16 cellular contexts compared by ENCODE assay signal in genomic region chr11:10568486-10568941, GRCh38. TPM values are rescaled to one million over a fixed set of nuclear protein-coding genes. Genes with fewer than 3 reads are reported as not detected.
A peak's percentile ranks its signal among the peaks of the same experiment; 100 is the strongest.
DNase-seq lines count a peak whose midpoint lies in the region; ATAC-seq, FAIRE-seq and TF ChIP-seq lines count a peak whose summit lies in the region.
"Had no signal": no experiment of that assay in that cellular context is flagged by ENCODE, and none has a peak within 500 bp of the region (broad histone marks: within the 10 kb centered on the region; RNA-seq: fewer than 3 reads in every experiment).

LYVE1 (minus strand) TSS chr11:10568665; CDS start chr11:10568532, 133 bp downstream.

- ATAC-seq in gastrocnemius medialis: peak; percentile 29 to 61
- ATAC-seq: A549, Panc1 had no signal

- POLR2A ChIA-PET in HEK293 (lab: Yijun Ruan, JAX) (no interaction called here), endothelial cell of umbilical vein (lab: Charles Lee) (interaction anchor here (0.7 kb wide), 1 partner anchor 12 kb away, joined by 4 read pairs; no protein-coding TSS in a partner anchor)

- H3K4me1 ChIP-seq in HEK293 (ENCODE audit: control insufficient read depth, insufficient read depth, low read length) (no peaks in the 10 kb centered on the region), endothelial cell of umbilical vein (ENCODE audit: control insufficient read depth, extremely low read depth, insufficient read depth, low read length) (peaks cover 13% of the 10 kb centered on the region), liver (ENCODE audit: control insufficient read depth in 4 of 4, insufficient read depth in 4 of 4, low read length in 3 of 4) (no peaks in the 10 kb centered on the region), gastrocnemius medialis (peaks cover 18 to 24% of the 10 kb centered on the region in 2 donors)
- H3K4me1 ChIP-seq: A549 had no signal

- no peak for TF ChIP-seq POLR2A in endothelial cell of umbilical vein (IDR thresholded peaks at IDR 0.05; ENCODE audit: low read depth, low read length)
- no peak for TF ChIP-seq POLR2A in gastrocnemius medialis (IDR thresholded peaks at IDR 0.05)

- no peaks in the 10 kb centered on the region for H3K9me1 ChIP-seq in endothelial cell of umbilical vein (replicated peaks; ENCODE audit: control insufficient read depth, extremely low read depth, insufficient read depth, low read length)

- peak within 1 kb of the TSS; percentile 83 for H2AFZ ChIP-seq in endothelial cell of umbilical vein (ENCODE audit: low read depth, low read length)

- H3K9me3 ChIP-seq in HEK293 (ENCODE audit: control insufficient read depth, insufficient read depth, low read depth, low read length) (no peaks in the 10 kb centered on the region), endothelial cell of umbilical vein (replicated peaks; ENCODE audit: control insufficient read depth, insufficient read depth, low read length) (no peaks in the 10 kb centered on the region), liver (ENCODE audit: control insufficient read depth in 4 of 4, low read length in 3 of 4) (no peaks in the 10 kb centered on the region), gastrocnemius medialis (no peaks in the 10 kb centered on the region)
- H3K9me3 ChIP-seq: A549 had no signal

- intact Hi-C loops in endothelial cell of umbilical vein (cut with micrococcal nuclease) (no loop called here), gastrocnemius medialis (cut with DNase I; ENCODE audit: low total_unique reads) (no loop called here)

- TF ChIP-seq CTCF in HEK293 (tag by site-specific recombination; IDR thresholded peaks at IDR 0.05) (no peak), endothelial cell of umbilical vein (IDR thresholded peaks at IDR 0.05; ENCODE audit: extremely low read depth in 1 of 2, insufficient read depth in 1 of 2, low read depth in 1 of 2, low read length in 2 of 2) (no peak), liver (IDR thresholded peaks at IDR 0.05; ENCODE audit: low read depth, low read length, missing input control) (no peak), gastrocnemius medialis (IDR thresholded peaks at IDR 0.05 in 4 of 5, conservative IDR thresholded peaks at IDR 0.05 in 1 of 5) (no peak)

- 64% methylated on average over 7 of the region's 7 CpGs for WGBS in liver

- in situ Hi-C loops in gastrocnemius medialis (cut with MboI; ENCODE audit: low sequenced_read_pairs in 4 of 4): no loop called here

- FAIRE-seq in endothelial cell of umbilical vein (lab: Jason Lieb, UNC): peak; percentile 76
- FAIRE-seq: A549, GM12891 had no signal

- peak in 1 of 2 donors; percentile 42 for TF ChIP-seq RAD21 in liver (IDR thresholded peaks at IDR 0.05)

- H3K4me2 ChIP-seq in endothelial cell of umbilical vein (ENCODE audit: insufficient read depth, low read length): no peak within 1 kb of the TSS
- H3K4me2 ChIP-seq: A549 had no signal

- H3K36me3 ChIP-seq in HEK293 (ENCODE audit: control insufficient read depth in 2 of 2, insufficient read depth in 1 of 2, low read length in 2 of 2) (no peaks in the 10 kb centered on the region), endothelial cell of umbilical vein (ENCODE audit: control insufficient read depth in 2 of 2, extremely low read depth in 1 of 2, insufficient read depth in 2 of 2, low read length in 2 of 2) (no peaks in the 10 kb centered on the region), liver (ENCODE audit: control insufficient read depth in 4 of 4, insufficient read depth in 3 of 4, low read depth in 1 of 4, low read length in 3 of 4) (no peaks in the 10 kb centered on the region), gastrocnemius medialis (no peaks in the 10 kb centered on the region)
- H3K36me3 ChIP-seq: WERI-Rb-1 had no signal

- H3K27ac ChIP-seq in HEK293 (ENCODE audit: extremely low read depth, low read depth, low read length): no peak within 1 kb of the TSS
- no peak within 1 kb of the TSS for H3K27ac ChIP-seq in endothelial cell of umbilical vein (ENCODE audit: insufficient read depth, low read depth, low read length)
- H3K27ac ChIP-seq in liver (ENCODE audit: low read depth in 1 of 2, low read length in 2 of 2): peak within 1 kb of the TSS; percentile 36 to 45
- H3K27ac ChIP-seq in gastrocnemius medialis: peak within 1 kb of the TSS; percentile 32 to 67 (median 58)
- H3K27ac ChIP-seq: A549, WERI-Rb-1 had no signal

- peak; percentile 93 for DNase-seq in endothelial cell of umbilical vein (ENCODE audit: low read depth, low spot score)
- peak; percentile 33 to 40 for DNase-seq in gastrocnemius medialis
- DNase-seq in COLO668 (lab: John Stamatoyannopoulos, UW; ENCODE audit: unreplicated experiment): no peak
- no peak for DNase-seq in iPS-NIHi7 (ENCODE audit: extremely low spot score)
- no peak for DNase-seq in HT-29 (ENCODE audit: low spot score)
- DNase-seq in NCI-H2029 (lab: John Stamatoyannopoulos, UW): no peak
- DNase-seq: activated T-cell treated with anti-CD3 and anti-CD28 coated beads for 4 hours; DMS153; stimulated activated CD4-positive, alpha-beta T cell treated with anti-CD3 and anti-CD28 coated beads, Interleukin-15, amount 100 ng/mL, for 24 hours; WERI-Rb-1 had no signal

- H3K27me3 ChIP-seq in endothelial cell of umbilical vein (ENCODE audit: control insufficient read depth in 2 of 2, insufficient read depth in 2 of 2, low read length in 2 of 2) (no peaks in the 10 kb centered on the region), liver (ENCODE audit: control insufficient read depth in 4 of 4, insufficient read depth in 4 of 4, low read length in 3 of 4) (peaks cover 0 to 2% (median 0%) of the 10 kb centered on the region in 4 donors), gastrocnemius medialis (no peaks in the 10 kb centered on the region)

- no TSS peak for BruUV-seq in endothelial cell of umbilical vein (replicated peaks; lab: Mats Ljungman, UMichigan)

- H3K4me3 ChIP-seq in HEK293 (ENCODE audit: low read depth, low read length) (no peak within 1 kb of the TSS), endothelial cell of umbilical vein (replicated peaks in 1 of 3; ENCODE audit: insufficient read depth in 1 of 3, low read depth in 1 of 3, low read length in 3 of 3) (no peak within 1 kb of the TSS), liver (ENCODE audit: low read depth in 1 of 3, low read length in 3 of 3) (peak within 1 kb of the TSS in 2 of 3 donors; percentile 9 to 24), gastrocnemius medialis (peak within 1 kb of the TSS in 2 of 4 donors; percentile 10 to 28)
- H3K4me3 ChIP-seq: A549 had no signal

- dilution Hi-C loops in endothelial cell of umbilical vein (cut with MboI; ENCODE audit: extremely low pct_ligation_motif_present, low sequenced_read_pairs): no loop called here

- H4K20me1 ChIP-seq in endothelial cell of umbilical vein (replicated peaks; ENCODE audit: control insufficient read depth, extremely low read depth, insufficient read depth, low read length): no peaks in the 10 kb centered on the region

- CTCF ChIA-PET in HEK293 (lab: Yijun Ruan, JAX) (no interaction called here), endothelial cell of umbilical vein (lab: Charles Lee) (interaction anchor here (0.7 to 3.1 kb wide), 5 partner anchors 12 to 85 kb away, joined by 3 to 14 read pairs (median 4); partner anchors contain the start of gene RNF141)

- no peaks in the 10 kb centered on the region for H3K79me2 ChIP-seq in endothelial cell of umbilical vein (ENCODE audit: control insufficient read depth, insufficient read depth, low read length)

- H3K9ac ChIP-seq in endothelial cell of umbilical vein (replicated peaks; ENCODE audit: extremely low read depth, insufficient read depth, low read length): no peak within 1 kb of the TSS
- H3K9ac ChIP-seq in liver (ENCODE audit: low read depth in 1 of 2, low read length in 2 of 2): peak within 1 kb of the TSS; percentile 1 to 39

TF ChIP-seq in HEK293, 187 proteins besides CTCF, POLR2A, EP300 and RAD21:
- TF ChIP-seq ZNF501 (tag by site-specific recombination; IDR thresholded peaks at IDR 0.05) (no peak), ZNF677 (tag by site-specific recombination; IDR thresholded peaks at IDR 0.05) (no peak), ZIC2 (tag by site-specific recombination; IDR thresholded peaks at IDR 0.05) (0 out of 2 replicates have a peak, but pooled peaks have one; percentile 42), ZNF768 (tag by site-specific recombination; IDR thresholded peaks at IDR 0.05) (no peak), ZNF530 (tag by site-specific recombination; IDR thresholded peaks at IDR 0.05; ENCODE audit: low read depth) (no peak)

TF ChIP-seq in endothelial cell of umbilical vein, 7 proteins besides CTCF, POLR2A, EP300 and RAD21 (continues in another document):
- no peak for TF ChIP-seq GATA2 (IDR thresholded peaks at IDR 0.05; ENCODE audit: insufficient read depth, insufficient read length, low read depth, low read length)
- TF ChIP-seq MAX (IDR thresholded peaks at IDR 0.05; ENCODE audit: insufficient read depth, insufficient read length): no peak
- no peak for TF ChIP-seq POLR2AphosphoS5 (IDR thresholded peaks at IDR 0.05; ENCODE audit: insufficient read depth, low read depth, low read length)
- peak; percentile 66 for TF ChIP-seq JUN (IDR thresholded peaks at IDR 0.05; ENCODE audit: borderline replicate concordance, insufficient read depth, insufficient read length, low read depth)

TF ChIP-seq in liver, 16 proteins besides CTCF, POLR2A, EP300 and RAD21 (continues in another document):
- TF ChIP-seq TAF1 (conservative IDR thresholded peaks at IDR 0.05): no peak
- peak; percentile 41 for TF ChIP-seq SP1 (IDR thresholded peaks at IDR 0.05)
- no peak for TF ChIP-seq RXRA (IDR thresholded peaks at IDR 0.05)

RNA-seq across cellular contexts. Expression of gene LYVE1, which starts in this region (rescaled TPM):
- total RNA-seq in endothelial cell of umbilical vein: 1.5 and 7.6 TPM in 2 replicates
- polyA plus RNA-seq in endothelial cell of umbilical vein: 4.6 and 5.3 TPM in 2 replicates
- polyA plus RNA-seq in endothelial cell of umbilical vein (2011; cell fraction: cytosol; rRNA removed): 1.9 and 3.3 TPM in 2 replicates
- 3.0 and 3.1 TPM in 2 replicates for polyA plus RNA-seq in endothelial cell of umbilical vein (2011; cell fraction: nucleus; rRNA removed)
- polyA plus RNA-seq in endothelial cell of umbilical vein (2012): 10.6 and 25.1 TPM in 2 replicates
- 5.2 and 12.6 TPM in 2 replicates for polyA minus RNA-seq in endothelial cell of umbilical vein
- not detected for polyA minus RNA-seq in endothelial cell of umbilical vein (2011; cell fraction: cytosol; rRNA and poly(A)+ RNA removed)
- polyA minus RNA-seq in endothelial cell of umbilical vein (2011; cell fraction: nucleus; rRNA and poly(A)+ RNA removed): 1.0 and 2.4 TPM in 2 replicates
- total RNA-seq in liver: 10 to 100 TPM; 22.6 to 34.1 TPM
- polyA plus RNA-seq in liver: 10 to 100 TPM; 11.3 to 46.7 TPM
- total RNA-seq in gastrocnemius medialis: 10 to 100 TPM; 12.1 to 30.2 (median 19.2) TPM
- not detected in 2 replicates for total RNA-seq in HT-29 (2014; rRNA removed; shearing (Covaris generic))
- total RNA-seq: fibroblast of villous mesenchyme had no signal

Comparison
In these comparisons a context has a peak if more than half of its experiments do, and no peak if none do; other contexts are left out.
1. H3K27ac ChIP-seq: peak in liver (2 of 2) and gastrocnemius medialis (4 of 4); none in HEK293 (single experiment) and endothelial cell of umbilical vein (single experiment).
2. H3K4me3 ChIP-seq: peak in liver (2 of 3); none in HEK293 (single experiment) and endothelial cell of umbilical vein (0 of 3).
3. DNase-seq: peak in endothelial cell of umbilical vein (single experiment) and gastrocnemius medialis (2 of 2); none in COLO668 (single experiment), iPS-NIHi7 (single experiment), HT-29 (single experiment) and NCI-H2029 (single experiment).